Comparison of ENCODE assay signal across 27 cellular contexts in the genomic region with DNA sequence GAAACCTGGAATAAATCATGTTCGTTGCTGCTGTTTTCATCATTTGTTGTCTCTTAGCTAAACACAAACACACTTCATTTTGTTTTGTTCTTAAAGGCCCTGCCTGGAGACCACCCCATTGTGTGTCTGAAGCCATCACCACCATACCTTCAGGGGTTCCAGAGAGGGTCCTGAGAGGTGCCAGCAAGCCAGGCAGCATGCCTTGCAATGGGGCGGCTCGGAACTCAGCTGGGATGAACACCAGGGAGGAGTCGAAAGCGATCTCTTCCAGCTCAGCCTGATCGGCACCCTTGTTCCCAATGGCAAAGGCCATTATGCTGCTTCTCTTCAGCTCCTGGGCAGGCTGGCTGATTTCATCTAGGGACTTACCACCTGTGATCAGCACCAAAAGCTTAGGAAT. TPM values are rescaled to one million over a fixed set of nuclear protein-coding genes. Genes with fewer than 3 reads are reported as not detected.
"Had no signal": no experiment of that assay in that cellular context is flagged by ENCODE, and none has a peak within 500 bp of the region (broad histone marks: within the 10 kb centered on the region; RNA-seq: fewer than 3 reads in every experiment).

No MANE protein-coding gene starts in this region.

- H3K36me3 ChIP-seq: WERI-Rb-1 had no signal

- ATAC-seq: activated CD8-positive, alpha-beta memory T cell treated with anti-CD3 and anti-CD28 coated beads, Interleukin-2, amount 10 ng/mL, durations not matched to agents 7 days and 5 days; activated naive CD8-positive, alpha-beta T cell treated with anti-CD3 and anti-CD28 coated beads, Interleukin-2, amount 50 U/mL, for 24 hours had no signal

- DNase-seq: activated CD4-positive, alpha-beta memory T cell treated with anti-CD3 and anti-CD28 coated beads, Interleukin-2, amount 10 ng/mL, durations not matched to agents 7 days and 5 days; activated CD4-positive, alpha-beta T cell treated with anti-CD3 and anti-CD28 coated beads for 1 hour; activated CD4-positive, alpha-beta T cell treated with anti-CD3 and anti-CD28 coated beads for 48 hours; activated CD4-positive, CD25-positive, alpha-beta regulatory T cell; activated CD8-positive, alpha-beta memory T cell treated with anti-CD3 and anti-CD28 coated beads for 24 hours; activated CD8-positive, alpha-beta memory T cell treated with anti-CD3 and anti-CD28 coated beads, Interleukin-2, amount 10 ng/mL, durations not matched to agents 7 days and 5 days; activated CD8-positive, alpha-beta memory T cell treated with anti-CD3 and anti-CD28 coated beads, Interleukin-2, amount 50 U/mL, for 48 hours; activated effector memory CD4-positive, alpha-beta T cell treated with Interleukin-2 at 50 U/mL for 16 hours; activated naive CD4-positive, alpha-beta T cell treated with anti-CD3 and anti-CD28 coated beads, Interleukin-2, amount 10 ng/mL, durations not matched to agents 7 days and 5 days; activated naive CD8-positive, alpha-beta T cell treated with anti-CD3 and anti-CD28 coated beads, Interleukin-2, amount 50 U/mL, for 24 hours; activated T-cell treated with anti-CD3 and anti-CD28 coated beads, Interleukin-2, amount 50 U/mL, for 48 hours; anterior cingulate cortex; central memory CD4-positive, alpha-beta T cell; Karpas-422; NCI-H1105; NCI-H1417 treated with DMSO at 0.1 percent for 48 hours; NCI-H1694; NCI-H1930; NCI-H2081 treated with DMSO at 0.1 percent for 48 hours; NCI-H345; NCI-H524 treated with DMSO at 0.1 percent for 48 hours; Right ventricle myocardium superior; SW 1271; T-helper 1 cell; T1000; WERI-Rb-1 had no signal

- H3K27ac ChIP-seq: WERI-Rb-1 had no signal

RNA-seq across cellular contexts. Expression of gene COL6A3, which starts 33.2 kb away (rescaled TPM):
- total RNA-seq: OCI-LY7 had no signal
